ENCODE assay signal across 20 cellular contexts in genomic region chr1:8091691-8092090, GRCh38.
DNase-seq lines count a peak whose midpoint lies in the region; ATAC-seq, FAIRE-seq and TF ChIP-seq lines count a peak whose summit lies in the region.
"Had no signal": no experiment of that assay in that cellular context is flagged by ENCODE, and none has a peak within 500 bp of the region (broad histone marks: within the 10 kb centered on the region; RNA-seq: fewer than 3 reads in every experiment).

No MANE protein-coding gene starts in this region.

- H4K20me1 ChIP-seq in BLaER1 = no peaks in the 10 kb centered on the region
- no peaks in the 10 kb centered on the region for H4K20me1 ChIP-seq in K562 (replicated peaks; ENCODE audit: control insufficient read depth, insufficient read depth, low read length)
- no peaks in the 10 kb centered on the region for H4K20me1 ChIP-seq in HepG2 (ENCODE audit: insufficient read depth, low read length)

- ATAC-seq in K562 (no peak), HG03460 (IDR thresholded peaks at IDR 0.05; ENCODE audit: unreplicated experiment) (no peak), HepG2 (no peak), gastrocnemius medialis (no peak)
- ATAC-seq: left cardiac atrium had no signal

- in situ Hi-C loops in K562 (cut with MboI) = no loop called here
- in situ Hi-C loops in HepG2 (cut with HindIII; ENCODE audit: extremely low pct_ligation_motif_present, low pct_unique_long_range_greater_than_20kb) = no loop called here
- in situ Hi-C loops in gastrocnemius medialis (cut with MboI; ENCODE audit: low sequenced_read_pairs in 4 of 4) = no loop called here

- H3K9me3 ChIP-seq in BLaER1 = peaks cover 9% of the 10 kb centered on the region
- no peaks in the 10 kb centered on the region for H3K9me3 ChIP-seq in MG63
- H3K9me3 ChIP-seq in K562 (replicated peaks; ENCODE audit: control insufficient read depth, insufficient read depth, low read depth, low read length) = no peaks in the 10 kb centered on the region
- no peaks in the 10 kb centered on the region for H3K9me3 ChIP-seq in HepG2 (ENCODE audit: low read length)
- no peaks in the 10 kb centered on the region for H3K9me3 ChIP-seq in gastrocnemius medialis
- H3K9me3 ChIP-seq in suprapubic skin = no peaks in the 10 kb centered on the region

- no peak for TF ChIP-seq EP300 in K562 (IDR thresholded peaks at IDR 0.05; ENCODE audit: low read length)
- TF ChIP-seq EP300 in HepG2 (IDR thresholded peaks at IDR 0.05; ENCODE audit: low read depth in 2 of 2, low read length in 2 of 2) = no peak
- no peak for TF ChIP-seq EP300 in HepG2 (CRISPR knock-in tag; IDR thresholded peaks at IDR 0.05; ENCODE audit: borderline replicate concordance)
- no peak for TF ChIP-seq EP300 in suprapubic skin (IDR thresholded peaks at IDR 0.05)

- H3K27me3 ChIP-seq in BLaER1 (no peaks in the 10 kb centered on the region), MG63 (no peaks in the 10 kb centered on the region), K562 (ENCODE audit: control insufficient read depth in 2 of 2, insufficient read depth in 2 of 2, low read length in 2 of 2) (peaks cover 46 to 59% of the 10 kb centered on the region in 2 experiments), HepG2 (ENCODE audit: control insufficient read depth in 1 of 2, insufficient read depth in 2 of 2, low read length in 2 of 2) (no peaks in the 10 kb centered on the region), gastrocnemius medialis (no peaks in the 10 kb centered on the region), suprapubic skin (no peaks in the 10 kb centered on the region)

- no peak overlapping the region for H3K9ac ChIP-seq in BLaER1
- H3K9ac ChIP-seq in K562 (ENCODE audit: insufficient read depth in 1 of 2, low read depth in 2 of 2, low read length in 2 of 2) = no peak overlapping the region
- no peak overlapping the region for H3K9ac ChIP-seq in HepG2 (ENCODE audit: insufficient read depth, low read depth, low read length)

- POLR2A ChIA-PET in K562 (lab: Yijun Ruan, JAX) = no interaction called here
- POLR2A ChIA-PET in HepG2 (lab: Yijun Ruan, JAX) = no interaction called here

- TF ChIP-seq RAD21 in K562 (CRISPR knock-in tag; conservative IDR thresholded peaks at IDR 0.05 in 1 of 2, IDR thresholded peaks at IDR 0.05 in 1 of 2) (no peak), HepG2 (CRISPR knock-in tag; IDR thresholded peaks at IDR 0.05) (no peak)

- DNase-seq in MG63 (peak; percentile 19), K562 (ENCODE audit: extremely low read depth in 1 of 4, low spot score in 3 of 4) (no peak), myocyte (ENCODE audit: low read depth) (peak; percentile 85), HepG2 (ENCODE audit: low spot score) (no peak), gastrocnemius medialis (no peak), suprapubic skin (ENCODE audit: low spot score in 2 of 2) (no peak)
- DNase-seq: activated CD4-positive, alpha-beta T cell treated with anti-CD3 and anti-CD28 coated beads for 48 hours; activated effector memory CD4-positive, alpha-beta T cell treated with anti-CD3 and anti-CD28 coated beads, Interleukin-2, amount 50 U/mL, for 16 hours; amniotic stem cell; CD8-positive, alpha-beta memory T cell; DMS79 treated with DMSO at 0.1 percent for 48 hours; foreskin melanocyte; left cardiac atrium; NCI-H2029; NCI-H510A; stimulated activated CD4-positive, alpha-beta T cell treated with anti-CD3 and anti-CD28 coated beads, Interleukin-15, amount 100 ng/mL, for 24 hours; stimulated activated naive CD4-positive, alpha-beta T cell had no signal

- H3K36me3 ChIP-seq in BLaER1 (no peaks in the 10 kb centered on the region), MG63 (no peaks in the 10 kb centered on the region), K562 (ENCODE audit: control insufficient read depth, insufficient read depth, low read length) (no peaks in the 10 kb centered on the region), HepG2 (replicated peaks in 1 of 2; ENCODE audit: control insufficient read depth in 1 of 2, insufficient read depth in 2 of 2, low read length in 2 of 2) (no peaks in the 10 kb centered on the region), gastrocnemius medialis (no peaks in the 10 kb centered on the region), suprapubic skin (no peaks in the 10 kb centered on the region)

- TF ChIP-seq POLR2A in K562 (conservative IDR thresholded peaks at IDR 0.05) (no peak), HepG2 (IDR thresholded peaks at IDR 0.05; ENCODE audit: insufficient read depth in 1 of 2, low read depth in 2 of 2, low read length in 2 of 2) (no peak), gastrocnemius medialis (IDR thresholded peaks at IDR 0.05) (no peak), suprapubic skin (IDR thresholded peaks at IDR 0.05) (no peak)

- TF ChIP-seq CTCF in K562 (IDR thresholded peaks at IDR 0.05 in 2 of 3, conservative IDR thresholded peaks at IDR 0.05 in 1 of 3; ENCODE audit: insufficient read depth in 2 of 3, low read depth in 1 of 3, low read length in 3 of 3) (no peak), HepG2 (CRISPR knock-in tag; IDR thresholded peaks at IDR 0.05) (no peak), gastrocnemius medialis (IDR thresholded peaks at IDR 0.05 in 4 of 5, conservative IDR thresholded peaks at IDR 0.05 in 1 of 5) (no peak), suprapubic skin (IDR thresholded peaks at IDR 0.05) (no peak)

- FAIRE-seq in K562 (lab: Jason Lieb, UNC) (no peak), HepG2 (lab: Jason Lieb, UNC) (no peak)
- FAIRE-seq: endometrium had no signal

- no peak overlapping the region for H3K4me3 ChIP-seq in BLaER1
- H3K4me3 ChIP-seq in MG63 = no peak overlapping the region
- H3K4me3 ChIP-seq in K562 = no peak overlapping the region
- no peak overlapping the region for H3K4me3 ChIP-seq in HepG2 (replicated peaks in 1 of 3; ENCODE audit: insufficient read depth in 1 of 3, low read depth in 2 of 3, low read length in 3 of 3)
- no peak overlapping the region for H3K4me3 ChIP-seq in gastrocnemius medialis
- no peak overlapping the region for H3K4me3 ChIP-seq in suprapubic skin

- no peak overlapping the region for H3K27ac ChIP-seq in BLaER1
- H3K27ac ChIP-seq in K562 (ENCODE audit: extremely low read depth, low read depth, low read length) = no peak overlapping the region
- no peak overlapping the region for H3K27ac ChIP-seq in HepG2 (ENCODE audit: extremely low read length, insufficient read depth, low read length)
- peak overlapping the region in 1 of 4 donors; percentile 53 for H3K27ac ChIP-seq in gastrocnemius medialis
- H3K27ac ChIP-seq in suprapubic skin = no peak overlapping the region

- H3K79me2 ChIP-seq in K562 (ENCODE audit: control insufficient read depth, insufficient read depth, low read length) (no peaks in the 10 kb centered on the region), HepG2 (ENCODE audit: insufficient read depth, low read length) (peaks cover 2% of the 10 kb centered on the region)

- no peak overlapping the region for H2AFZ ChIP-seq in K562 (ENCODE audit: low read depth, low read length)
- no peak overlapping the region for H2AFZ ChIP-seq in HepG2 (ENCODE audit: low read length)

- CTCF ChIA-PET in K562 (lab: Yijun Ruan, JAX; ENCODE audit: low intra/inter-chr PET ratio) (no interaction called here), HepG2 (lab: Yijun Ruan, JAX; ENCODE audit: low intra/inter-chr PET ratio, low total read pairs) (no interaction called here)

- peaks cover 10% of the 10 kb centered on the region for H3K4me1 ChIP-seq in BLaER1
- no peaks in the 10 kb centered on the region; a peak in 2 of 5 replicates for H3K4me1 ChIP-seq in K562 (replicated peaks in 1 of 2; ENCODE audit: control insufficient read depth in 2 of 2, insufficient read depth in 2 of 2, low read length in 2 of 2)
- peaks cover 84% of the 10 kb centered on the region for H3K4me1 ChIP-seq in HepG2 (ENCODE audit: insufficient read depth, low read length)
- H3K4me1 ChIP-seq in gastrocnemius medialis = peaks cover 8 to 14% of the 10 kb centered on the region in 2 donors
- peaks cover 25% of the 10 kb centered on the region for H3K4me1 ChIP-seq in suprapubic skin

- BruUV-seq in K562 (replicated peaks; lab: Mats Ljungman, UMichigan) (no TSS peak), HepG2 (replicated peaks; lab: Mats Ljungman, UMichigan) (no TSS peak)

- WGBS in K562 (ENCODE audit: insufficient coverage, low coverage, missing lambda C conversion rate) = 0% methylated on average over 2 of the region's 2 CpGs
- 95% methylated on average over 2 of the region's 2 CpGs for WGBS in HepG2 (ENCODE audit: low lambda C conversion rate)
- WGBS in suprapubic skin = 80% methylated on average over 2 of the region's 2 CpGs

- H3K4me2 ChIP-seq in BLaER1 = peak overlapping the region; percentile 39; the same call in 1 of the 2 replicates
- H3K4me2 ChIP-seq in K562 (ENCODE audit: insufficient read depth, low read length) = no peak overlapping the region
- H3K4me2 ChIP-seq in HepG2 (ENCODE audit: low read depth, low read length) = no peak overlapping the region

- intact Hi-C loops in K562 (cut with micrococcal nuclease) = no loop called here
- intact Hi-C loops in HepG2 (cut with micrococcal nuclease; ENCODE audit: unreplicated experiment) = loop anchor here (10.0 kb wide), 1 partner anchor 47 kb away; no protein-coding TSS in a partner anchor
- intact Hi-C loops in gastrocnemius medialis (cut with DNase I; ENCODE audit: low total_unique reads) = no loop called here

- H3K9me1 ChIP-seq in K562 (ENCODE audit: control insufficient read depth, insufficient read depth, low read length) = no peaks in the 10 kb centered on the region

TF ChIP-seq in K562, 482 proteins besides CTCF, POLR2A, EP300 and RAD21:
- TF ChIP-seq MEIS2 (IDR thresholded peaks at IDR 0.05; ENCODE audit: partially characterized antibody) (peak; percentile 40), HIVEP1 (CRISPR knock-in tag; IDR thresholded peaks at IDR 0.05) (no peak)

TF ChIP-seq in HepG2, 621 proteins besides CTCF, POLR2A, EP300 and RAD21 (continues in another document):
- TF ChIP-seq ZSCAN12 (CRISPR knock-in tag; IDR thresholded peaks at IDR 0.05) (no peak), PPARG (CRISPR knock-in tag; conservative IDR thresholded peaks at IDR 0.05) (no peak), SP5 (CRISPR knock-in tag; IDR thresholded peaks at IDR 0.05; ENCODE audit: borderline replicate concordance, low read depth) (no peak), ZNF382 (CRISPR knock-in tag; IDR thresholded peaks at IDR 0.05; ENCODE audit: borderline replicate concordance) (no peak), ZNF136 (CRISPR knock-in tag; IDR thresholded peaks at IDR 0.05; ENCODE audit: low read depth) (no peak)

Comparison
In these comparisons a context has a peak if more than half of its experiments do, and no peak if none do; other contexts are left out.
1. DNase-seq: peak in MG63 (single experiment) and myocyte (single experiment); none in K562 (0 of 4), HepG2 (single experiment), gastrocnemius medialis (0 of 2) and suprapubic skin (0 of 2).